ENCODE assay signal across 16 cellular contexts in the genomic region with DNA sequence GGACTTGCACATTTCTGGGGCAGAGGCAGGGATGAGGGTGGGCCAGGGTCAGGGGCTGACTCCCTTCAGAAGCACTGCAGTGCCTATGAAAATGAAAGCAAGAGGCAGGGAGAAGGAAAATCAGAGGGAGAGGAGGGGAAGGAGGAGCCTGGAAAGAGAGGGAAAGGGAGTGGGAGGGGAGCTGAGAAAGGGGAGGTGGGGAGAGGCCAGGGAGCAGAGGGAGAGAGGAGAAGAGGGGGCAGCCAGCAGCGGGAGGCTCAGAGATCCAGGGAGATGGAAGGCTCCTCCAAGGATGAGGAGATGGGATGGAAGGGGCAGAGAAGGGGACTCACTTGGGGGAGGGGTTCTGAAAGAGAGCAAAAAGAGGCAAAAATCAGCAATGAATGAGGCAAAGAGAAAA.
"Had no signal": no experiment of that assay in that cellular context is flagged by ENCODE, and none has a peak within 500 bp of the region (broad histone marks: within the 10 kb centered on the region; RNA-seq: fewer than 3 reads in every experiment).

No MANE protein-coding gene starts in this region.

- H3K27ac ChIP-seq: ascending aorta, colonic mucosa, foreskin keratinocyte, neutrophil, right atrium auricular region had no signal

- H3K4me3 ChIP-seq: ascending aorta, cardiac muscle cell, colonic mucosa, right atrium auricular region had no signal

- H3K27me3 ChIP-seq: ascending aorta, cardiac muscle cell, colonic mucosa, foreskin keratinocyte, right atrium auricular region had no signal

- DNase-seq: activated CD4-positive, alpha-beta memory T cell treated with anti-CD3 and anti-CD28 coated beads, Interleukin-2, amount 10 ng/mL, durations not matched to agents 7 days and 5 days; activated CD4-positive, alpha-beta T cell treated with anti-CD3 and anti-CD28 coated beads for 1 hour; activated gamma-delta T cell treated with Interleukin-2 at 50 U/mL for 16 hours; activated T-cell treated with anti-CD3 and anti-CD28 coated beads, Interleukin-2, amount 50 U/mL, for 72 hours; colonic mucosa; foreskin keratinocyte; head of caudate nucleus; left ventricle myocardium superior; mesendoderm; small intestine; stimulated activated naive B cell treated with anti-CD40 and anti-IgM and Interleukin-4, amounts not matched to agents 10 μg/mL and 1 μg/mL and 100 μg/mL, for 72 hours; SW 1271 had no signal

- H3K36me3 ChIP-seq: ascending aorta, cardiac muscle cell, colonic mucosa, neutrophil, right atrium auricular region had no signal

- H3K4me1 ChIP-seq: ascending aorta, colonic mucosa, foreskin keratinocyte, right atrium auricular region had no signal

- H3K9me3 ChIP-seq: ascending aorta, colonic mucosa, neutrophil had no signal
